ENCODE assay signal across 2 cellular contexts in the genomic region with DNA sequence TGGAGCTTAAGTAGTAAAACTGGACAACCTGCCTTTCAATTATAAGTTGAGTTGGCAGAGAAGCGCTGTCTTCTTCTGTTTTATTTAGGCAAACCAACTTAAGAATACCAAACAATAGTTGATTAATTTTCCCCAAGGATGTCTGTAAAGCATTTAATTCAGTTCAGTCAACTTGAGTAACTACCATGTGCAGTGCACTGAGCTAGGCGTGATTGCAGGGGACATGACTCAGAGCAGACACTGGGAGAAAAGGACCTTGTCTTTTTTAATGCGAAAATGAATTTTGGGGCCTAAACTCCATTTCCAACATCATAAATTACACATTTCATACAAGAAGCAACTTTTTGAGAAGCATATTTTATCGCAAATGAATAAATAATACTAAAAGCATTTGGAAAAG.
TF ChIP-seq lines count a peak whose summit lies in the region.

No MANE protein-coding gene starts in this region.

TF ChIP-seq in SK-N-SH treated with all-trans-retinoic acid at 6 μM for 48 hours, 23 proteins besides CTCF, POLR2A, EP300 and RAD21 (continued from another document):
- TF ChIP-seq, protein P1, sequence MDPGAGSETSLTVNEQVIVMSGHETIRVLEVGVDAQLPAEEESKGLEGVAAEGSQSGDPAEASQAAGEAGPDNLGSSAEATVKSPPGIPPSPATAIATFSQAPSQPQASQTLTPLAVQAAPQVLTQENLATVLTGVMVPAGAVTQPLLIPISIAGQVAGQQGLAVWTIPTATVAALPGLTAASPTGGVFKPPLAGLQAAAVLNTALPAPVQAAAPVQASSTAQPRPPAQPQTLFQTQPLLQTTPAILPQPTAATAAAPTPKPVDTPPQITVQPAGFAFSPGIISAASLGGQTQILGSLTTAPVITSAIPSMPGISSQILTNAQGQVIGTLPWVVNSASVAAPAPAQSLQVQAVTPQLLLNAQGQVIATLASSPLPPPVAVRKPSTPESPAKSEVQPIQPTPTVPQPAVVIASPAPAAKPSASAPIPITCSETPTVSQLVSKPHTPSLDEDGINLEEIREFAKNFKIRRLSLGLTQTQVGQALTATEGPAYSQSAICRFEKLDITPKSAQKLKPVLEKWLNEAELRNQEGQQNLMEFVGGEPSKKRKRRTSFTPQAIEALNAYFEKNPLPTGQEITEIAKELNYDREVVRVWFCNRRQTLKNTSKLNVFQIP (CRISPR knock-in tag; IDR thresholded peaks at IDR 0.05; ENCODE audit: borderline replicate concordance, low read depth), result no peak
- TF ChIP-seq ZC3H10 (CRISPR knock-in tag; IDR thresholded peaks at IDR 0.05), result no peak
- no peak for TF ChIP-seq ZNF565 (CRISPR knock-in tag; conservative IDR thresholded peaks at IDR 0.05; ENCODE audit: low read depth)
- no peak for TF ChIP-seq OSR1 (CRISPR knock-in tag; IDR thresholded peaks at IDR 0.05)

TF ChIP-seq in SK-N-SH, 30 proteins besides CTCF, POLR2A, EP300 and RAD21 (continued from another document):
- no peak for TF ChIP-seq NFIC (IDR thresholded peaks at IDR 0.05; ENCODE audit: borderline replicate concordance)
